ENCODE assay signal across 37 cellular contexts in genomic region chr19:20250627-20251026, GRCh38.
"Had no signal": no experiment of that assay in that cellular context is flagged by ENCODE, and none has a peak within 500 bp of the region (broad histone marks: within the 10 kb centered on the region; RNA-seq: fewer than 3 reads in every experiment).

No MANE protein-coding gene starts in this region.

- ATAC-seq: activated CD4-positive, alpha-beta T cell treated with anti-CD3 and anti-CD28 coated beads for 36 hours; activated CD4-positive, CD25-positive, alpha-beta regulatory T cell treated with anti-CD3 and anti-CD28 coated beads, Interleukin-2, amount 50 U/mL, for 24 hours; activated CD8-positive, alpha-beta memory T cell treated with anti-CD3 and anti-CD28 coated beads, Interleukin-2, amount 10 ng/mL, durations not matched to agents 7 days and 5 days; activated CD8-positive, alpha-beta T cell treated with anti-CD3 and anti-CD28 coated beads, Interleukin-2, amount 10 ng/mL, durations not matched to agents 7 days and 5 days; activated naive CD8-positive, alpha-beta T cell treated with anti-CD3 and anti-CD28 coated beads, Interleukin-2, amount 50 U/mL, for 24 hours had no signal

- H3K4me1 Mint-ChIP-seq: activated CD4-positive, alpha-beta memory T cell treated with anti-CD3 and anti-CD28 coated beads, Interleukin-2, amount 10 ng/mL, durations not matched to agents 7 days and 5 days; activated CD4-positive, alpha-beta T cell treated with anti-CD3 and anti-CD28 coated beads for 36 hours; activated CD4-positive, alpha-beta T cell treated with anti-CD3 and anti-CD28 coated beads, Interleukin-2, amount 10 ng/mL, durations not matched to agents 7 days and 5 days; activated naive CD4-positive, alpha-beta T cell treated with anti-CD3 and anti-CD28 coated beads, Interleukin-2, amount 10 ng/mL, durations not matched to agents 7 days and 5 days; activated naive CD4-positive, alpha-beta T cell treated with anti-CD3 and anti-CD28 coated beads, Interleukin-2, amount 50 U/mL, for 24 hours; activated naive CD8-positive, alpha-beta T cell treated with anti-CD3 and anti-CD28 coated beads, Interleukin-2, amount 50 U/mL, for 24 hours; brain; central memory CD8-positive, alpha-beta T cell had no signal

- H3K36me3 ChIP-seq: ascending aorta, cardiac muscle cell had no signal

- H3K9me3 Mint-ChIP-seq: activated naive CD4-positive, alpha-beta T cell treated with anti-CD3 and anti-CD28 coated beads, Interleukin-2, amount 50 U/mL, for 24 hours; activated naive CD8-positive, alpha-beta T cell treated with anti-CD3 and anti-CD28 coated beads, Interleukin-2, amount 50 U/mL, for 24 hours; activated T-cell treated with anti-CD3 and anti-CD28 coated beads, Interleukin-2, amount 50 U/mL, for 24 hours; brain; central memory CD8-positive, alpha-beta T cell had no signal

- H3K9me3 ChIP-seq: ascending aorta had no signal

- H3K4me1 ChIP-seq: ascending aorta had no signal

- DNase-seq: activated CD4-positive, alpha-beta memory T cell treated with anti-CD3 and anti-CD28 coated beads, Interleukin-2, amount 10 ng/mL, durations not matched to agents 7 days and 5 days; activated CD4-positive, alpha-beta T cell treated with anti-CD3 and anti-CD28 coated beads for 1 hour; activated CD4-positive, alpha-beta T cell treated with anti-CD3 and anti-CD28 coated beads for 36 hours; activated CD4-positive, alpha-beta T cell treated with anti-CD3 and anti-CD28 coated beads for 48 hours; activated CD4-positive, alpha-beta T cell treated with anti-CD3 and anti-CD28 coated beads, Interleukin-2, amount 10 ng/mL, durations not matched to agents 7 days and 5 days; activated CD4-positive, alpha-beta T cell treated with anti-CD3 and anti-CD28 coated beads, Interleukin-2, amount 50 U/mL, for 48 hours; activated CD4-positive, CD25-positive, alpha-beta regulatory T cell; activated CD8-positive, alpha-beta memory T cell treated with anti-CD3 and anti-CD28 coated beads for 24 hours; activated CD8-positive, alpha-beta memory T cell treated with anti-CD3 and anti-CD28 coated beads, Interleukin-2, amount 10 ng/mL, durations not matched to agents 7 days and 5 days; activated CD8-positive, alpha-beta memory T cell treated with anti-CD3 and anti-CD28 coated beads, Interleukin-2, amount 50 U/mL, for 48 hours; activated CD8-positive, alpha-beta T cell treated with anti-CD3 and anti-CD28 coated beads, Interleukin-2, amount 10 ng/mL, durations not matched to agents 7 days and 5 days; activated effector memory CD4-positive, alpha-beta T cell treated with Interleukin-2 at 50 U/mL for 16 hours; activated gamma-delta T cell; activated naive CD4-positive, alpha-beta T cell treated with anti-CD3 and anti-CD28 coated beads, Interleukin-2, amount 10 ng/mL, durations not matched to agents 7 days and 5 days; activated naive CD4-positive, alpha-beta T cell treated with Interleukin-2 at 50 U/mL for 16 hours; activated naive CD8-positive, alpha-beta T cell treated with anti-CD3 and anti-CD28 coated beads, Interleukin-2, amount 10 ng/mL, durations not matched to agents 7 days and 5 days; activated naive CD8-positive, alpha-beta T cell treated with anti-CD3 and anti-CD28 coated beads, Interleukin-2, amount 50 U/mL, for 24 hours; activated T-cell treated with anti-CD3 and anti-CD28 coated beads, Interleukin-2, amount 50 U/mL, for 24 hours; activated T-cell treated with anti-CD3 and anti-CD28 coated beads, Interleukin-2, amount 50 U/mL, for 48 hours; amygdala; anterior cingulate cortex; caudate nucleus; SW 1271; T-helper 1 cell; T-helper 2 cell; T-helper 9 cell had no signal

- H3K4me3 ChIP-seq: ascending aorta, cardiac muscle cell had no signal

- H3K36me3 Mint-ChIP-seq: activated naive CD4-positive, alpha-beta T cell treated with anti-CD3 and anti-CD28 coated beads, Interleukin-2, amount 10 ng/mL, durations not matched to agents 7 days and 5 days; activated naive CD4-positive, alpha-beta T cell treated with anti-CD3 and anti-CD28 coated beads, Interleukin-2, amount 50 U/mL, for 24 hours; activated naive CD8-positive, alpha-beta T cell; activated naive CD8-positive, alpha-beta T cell treated with anti-CD3 and anti-CD28 coated beads, Interleukin-2, amount 10 ng/mL, durations not matched to agents 7 days and 5 days; brain had no signal

- H3K27me3 Mint-ChIP-seq: activated CD4-positive, alpha-beta memory T cell treated with anti-CD3 and anti-CD28 coated beads, Interleukin-2, amount 10 ng/mL, durations not matched to agents 7 days and 5 days; activated CD4-positive, alpha-beta T cell treated with anti-CD3 and anti-CD28 coated beads for 36 hours; activated CD4-positive, alpha-beta T cell treated with anti-CD3 and anti-CD28 coated beads, Interleukin-2, amount 10 ng/mL, durations not matched to agents 7 days and 5 days; activated CD8-positive, alpha-beta memory T cell treated with anti-CD3 and anti-CD28 coated beads, Interleukin-2, amount 10 ng/mL, durations not matched to agents 7 days and 5 days; activated naive CD4-positive, alpha-beta T cell treated with anti-CD3 and anti-CD28 coated beads, Interleukin-2, amount 10 ng/mL, durations not matched to agents 7 days and 5 days; activated naive CD4-positive, alpha-beta T cell treated with anti-CD3 and anti-CD28 coated beads, Interleukin-2, amount 50 U/mL, for 24 hours; activated naive CD8-positive, alpha-beta T cell; activated naive CD8-positive, alpha-beta T cell treated with anti-CD3 and anti-CD28 coated beads, Interleukin-2, amount 10 ng/mL, durations not matched to agents 7 days and 5 days; activated naive CD8-positive, alpha-beta T cell treated with anti-CD3 and anti-CD28 coated beads, Interleukin-2, amount 50 U/mL, for 24 hours; activated T-cell treated with anti-CD3 and anti-CD28 coated beads, Interleukin-2, amount 50 U/mL, for 24 hours; central memory CD8-positive, alpha-beta T cell had no signal

- H3K27ac ChIP-seq: ascending aorta, cardiac muscle cell, VCaP had no signal

- H3K4me3 Mint-ChIP-seq: activated CD4-positive, alpha-beta memory T cell treated with anti-CD3 and anti-CD28 coated beads, Interleukin-2, amount 10 ng/mL, durations not matched to agents 7 days and 5 days; activated CD4-positive, alpha-beta T cell treated with anti-CD3 and anti-CD28 coated beads for 36 hours; activated CD4-positive, alpha-beta T cell treated with anti-CD3 and anti-CD28 coated beads, Interleukin-2, amount 10 ng/mL, durations not matched to agents 7 days and 5 days; activated CD8-positive, alpha-beta memory T cell treated with anti-CD3 and anti-CD28 coated beads, Interleukin-2, amount 10 ng/mL, durations not matched to agents 7 days and 5 days; activated CD8-positive, alpha-beta T cell treated with anti-CD3 and anti-CD28 coated beads, Interleukin-2, amount 10 ng/mL, durations not matched to agents 7 days and 5 days; activated naive CD4-positive, alpha-beta T cell treated with anti-CD3 and anti-CD28 coated beads, Interleukin-2, amount 10 ng/mL, durations not matched to agents 7 days and 5 days; activated naive CD4-positive, alpha-beta T cell treated with anti-CD3 and anti-CD28 coated beads, Interleukin-2, amount 50 U/mL, for 24 hours; activated naive CD8-positive, alpha-beta T cell; activated naive CD8-positive, alpha-beta T cell treated with anti-CD3 and anti-CD28 coated beads, Interleukin-2, amount 10 ng/mL, durations not matched to agents 7 days and 5 days; activated naive CD8-positive, alpha-beta T cell treated with anti-CD3 and anti-CD28 coated beads, Interleukin-2, amount 50 U/mL, for 24 hours; activated T-cell treated with anti-CD3 and anti-CD28 coated beads, Interleukin-2, amount 50 U/mL, for 24 hours; brain; central memory CD8-positive, alpha-beta T cell; T-helper 1 cell treated with Interleukin-12 subunit alpha and Interleukin-12 subunit beta and Interleukin-4 antibody, amounts not matched to agents 30 μg/mL and 1 μg/mL, for 36 hours; T-helper 2 cell treated with Interferon-gamma antibody and Interleukin-4, amounts not matched to agents 5 μg/mL and 100 μg/mL, for 36 hours had no signal

- H3K27ac Mint-ChIP-seq: activated CD4-positive, alpha-beta memory T cell treated with anti-CD3 and anti-CD28 coated beads, Interleukin-2, amount 10 ng/mL, durations not matched to agents 7 days and 5 days; activated CD4-positive, alpha-beta T cell treated with anti-CD3 and anti-CD28 coated beads for 36 hours; activated CD4-positive, alpha-beta T cell treated with anti-CD3 and anti-CD28 coated beads, Interleukin-2, amount 10 ng/mL, durations not matched to agents 7 days and 5 days; activated CD8-positive, alpha-beta memory T cell treated with anti-CD3 and anti-CD28 coated beads, Interleukin-2, amount 10 ng/mL, durations not matched to agents 7 days and 5 days; activated CD8-positive, alpha-beta T cell treated with anti-CD3 and anti-CD28 coated beads, Interleukin-2, amount 10 ng/mL, durations not matched to agents 7 days and 5 days; activated naive CD4-positive, alpha-beta T cell treated with anti-CD3 and anti-CD28 coated beads, Interleukin-2, amount 10 ng/mL, durations not matched to agents 7 days and 5 days; activated naive CD4-positive, alpha-beta T cell treated with anti-CD3 and anti-CD28 coated beads, Interleukin-2, amount 50 U/mL, for 24 hours; activated naive CD8-positive, alpha-beta T cell; activated naive CD8-positive, alpha-beta T cell treated with anti-CD3 and anti-CD28 coated beads, Interleukin-2, amount 10 ng/mL, durations not matched to agents 7 days and 5 days; activated naive CD8-positive, alpha-beta T cell treated with anti-CD3 and anti-CD28 coated beads, Interleukin-2, amount 50 U/mL, for 24 hours; activated T-cell treated with anti-CD3 and anti-CD28 coated beads, Interleukin-2, amount 50 U/mL, for 24 hours; activated T-helper 2 cell treated with anti-CD3 and anti-CD28 coated beads, Interferon-gamma antibody, Interleukin-2, Interleukin-4, amounts not matched to agents 10 μg/mL and 5 μg/mL and 100 μg/mL, durations not matched to agents 14 hours and 24 hours and 36 hours; brain; T-helper 1 cell treated with Interleukin-12 subunit alpha and Interleukin-12 subunit beta and Interleukin-4 antibody, amounts not matched to agents 30 μg/mL and 1 μg/mL, for 36 hours; T-helper 2 cell treated with Interferon-gamma antibody and Interleukin-4, amounts not matched to agents 5 μg/mL and 100 μg/mL, for 36 hours had no signal

- H3K27me3 ChIP-seq: ascending aorta had no signal
